In the genomic region with DNA sequence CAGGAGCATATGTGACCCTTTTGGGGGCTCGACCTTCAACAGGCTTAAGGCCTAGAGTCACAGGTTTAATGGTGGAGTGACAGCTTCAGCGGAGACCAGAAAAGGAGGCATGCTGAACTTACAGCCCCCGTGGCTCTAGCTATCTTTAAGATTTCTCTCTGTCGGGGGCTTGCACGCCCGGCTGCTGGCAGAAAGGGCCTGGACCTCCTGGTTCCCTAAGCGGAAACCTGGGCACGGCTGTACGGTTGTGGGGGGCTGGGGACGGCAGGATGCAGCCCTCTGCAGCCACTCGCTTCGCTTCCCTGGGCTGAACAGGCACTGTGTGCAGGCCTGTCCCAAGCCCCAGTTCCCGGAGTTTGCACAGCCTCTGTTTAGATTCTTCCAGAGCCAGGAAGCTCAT, we compare ENCODE assay signal across 8 cellular contexts. TPM values are rescaled to one million over a fixed set of nuclear protein-coding genes. Genes with fewer than 3 reads are reported as not detected.
DNase-seq lines count a peak whose midpoint lies in the region; ATAC-seq and TF ChIP-seq lines count a peak whose summit lies in the region.

No MANE protein-coding gene starts in this region.

- H3K36me3 ChIP-seq in mucosa of stomach (ENCODE audit: control insufficient read depth, insufficient read depth, low read length) (no peaks in the 10 kb centered on the region), thymus (ENCODE audit: control insufficient read depth, insufficient read depth) (no peaks in the 10 kb centered on the region)

- H3K4me3 ChIP-seq in mucosa of stomach (ENCODE audit: low read length) = no peak overlapping the region
- H3K4me3 ChIP-seq in thymus (ENCODE audit: low read length) = peak overlapping the region; percentile 55

- H3K27me3 ChIP-seq in mucosa of stomach (ENCODE audit: control insufficient read depth, insufficient read depth, low read length) (peaks cover 28% of the 10 kb centered on the region), thymus (ENCODE audit: control insufficient read depth, insufficient read depth) (peaks cover 34% of the 10 kb centered on the region)

- TF ChIP-seq CTCF in brain (conservative IDR thresholded peaks at IDR 0.05) = no peak

- H3K4me1 Mint-ChIP-seq in T-helper 2 cell treated with Interferon-gamma antibody and Interleukin-4, amounts not matched to agents 5 μg/mL and 100 μg/mL, for 36 hours (ENCODE audit: low read depth) = peaks cover 2% of the 10 kb centered on the region
- H3K4me1 Mint-ChIP-seq in brain = peaks cover 37% of the 10 kb centered on the region

- H3K4me1 ChIP-seq in mucosa of stomach (ENCODE audit: control insufficient read depth, insufficient read depth, low read length) (peaks cover 5% of the 10 kb centered on the region), thymus (ENCODE audit: control insufficient read depth, insufficient read depth, low read length) (no peaks in the 10 kb centered on the region)

- no peak overlapping the region for H3K27ac ChIP-seq in thymus (ENCODE audit: low read depth)

- no peaks in the 10 kb centered on the region for H3K9me3 ChIP-seq in mucosa of stomach (ENCODE audit: control insufficient read depth, low read length)
- H3K9me3 ChIP-seq in thymus (ENCODE audit: control insufficient read depth) = no peaks in the 10 kb centered on the region

- no peak for DNase-seq in T-helper 2 cell treated with Interferon-gamma antibody and Interleukin-4, amounts not matched to agents 5 μg/mL and 100 μg/mL, for 36 hours (ENCODE audit: low spot score)
- DNase-seq in T-helper 2 cell (no peak), NCI-H1092 (lab: John Stamatoyannopoulos, UW) (no peak), DMS79 (lab: John Stamatoyannopoulos, UW) (no peak)

- H3K9ac ChIP-seq in mucosa of stomach (ENCODE audit: low read length) = peak overlapping the region; percentile 41

- peak overlapping the region; percentile 46 for H3K4me3 Mint-ChIP-seq in T-helper 2 cell treated with Interferon-gamma antibody and Interleukin-4, amounts not matched to agents 5 μg/mL and 100 μg/mL, for 36 hours
- H3K4me3 Mint-ChIP-seq in brain = peak overlapping the region; percentile 27 to 78 (median 72)

- no peaks in the 10 kb centered on the region for H3K36me3 Mint-ChIP-seq in T-helper 2 cell treated with Interferon-gamma antibody and Interleukin-4, amounts not matched to agents 5 μg/mL and 100 μg/mL, for 36 hours (ENCODE audit: low read depth)
- no peaks in the 10 kb centered on the region for H3K36me3 Mint-ChIP-seq in brain

- WGBS in thymus = 29% methylated on average over 13 of the region's 13 CpGs

- ATAC-seq in HG02870 (IDR thresholded peaks at IDR 0.05; ENCODE audit: unreplicated experiment) = no peak

- peaks cover 53% of the 10 kb centered on the region for H3K27me3 Mint-ChIP-seq in T-helper 2 cell treated with Interferon-gamma antibody and Interleukin-4, amounts not matched to agents 5 μg/mL and 100 μg/mL, for 36 hours (ENCODE audit: low read depth)
- peaks cover 55% of the 10 kb centered on the region for H3K27me3 Mint-ChIP-seq in brain

- H3K9me3 Mint-ChIP-seq in T-helper 2 cell treated with Interferon-gamma antibody and Interleukin-4, amounts not matched to agents 5 μg/mL and 100 μg/mL, for 36 hours = no peaks in the 10 kb centered on the region
- no peaks in the 10 kb centered on the region for H3K9me3 Mint-ChIP-seq in brain

- H3K27ac Mint-ChIP-seq in T-helper 2 cell treated with Interferon-gamma antibody and Interleukin-4, amounts not matched to agents 5 μg/mL and 100 μg/mL, for 36 hours = no peak overlapping the region
- H3K27ac Mint-ChIP-seq in brain = peak overlapping the region in 2 of 5 experiments; percentile 50 to 57

RNA-seq across cellular contexts. Expression of a gene that starts 0.5 kb away (rescaled TPM):
- polyA plus RNA-seq in brain (ENCODE audit: insufficient read depth, low read depth, low replicate concordance) (3.0 TPM), thymus (1.5 TPM)
